Comparison of ENCODE assay signal across 14 cellular contexts in genomic region chr15:65827065-65827464, GRCh38. TPM values are rescaled to one million over a fixed set of nuclear protein-coding genes. Genes with fewer than 3 reads are reported as not detected.
DNase-seq lines count a peak whose midpoint lies in the region; ATAC-seq lines count a peak whose summit lies in the region.
"Had no signal": no experiment of that assay in that cellular context is flagged by ENCODE, and none has a peak within 500 bp of the region (broad histone marks: within the 10 kb centered on the region; RNA-seq: fewer than 3 reads in every experiment).

No MANE protein-coding gene starts in this region.

- ATAC-seq in memory B cell (ENCODE audit: low read depth) (peak; percentile 54), GM19351 (IDR thresholded peaks at IDR 0.05; ENCODE audit: unreplicated experiment) (no peak), GM21390 (IDR thresholded peaks at IDR 0.05; ENCODE audit: unreplicated experiment) (no peak), HG03439 (IDR thresholded peaks at IDR 0.05; ENCODE audit: unreplicated experiment) (no peak)

- no peaks in the 10 kb centered on the region for H3K27me3 ChIP-seq in BLaER1
- H3K27me3 ChIP-seq: right atrium auricular region had no signal

- no peaks in the 10 kb centered on the region for H3K36me3 ChIP-seq in BLaER1
- H3K36me3 ChIP-seq: right atrium auricular region had no signal

- peaks cover 37% of the 10 kb centered on the region for H3K4me1 Mint-ChIP-seq in activated T-helper 2 cell treated with anti-CD3 and anti-CD28 coated beads, Interferon-gamma antibody, Interleukin-2, Interleukin-4, amounts not matched to agents 10 μg/mL and 5 μg/mL and 100 μg/mL, durations not matched to agents 14 hours and 24 hours and 36 hours (ENCODE audit: low read depth)
- H3K4me1 Mint-ChIP-seq in memory B cell, result peaks cover 24% of the 10 kb centered on the region

- peak; percentile 20 for DNase-seq in EH (ENCODE audit: low read depth)
- DNase-seq in activated T-helper 2 cell treated with anti-CD3 and anti-CD28 coated beads, Interferon-gamma antibody, Interleukin-2, Interleukin-4, amounts not matched to agents 10 μg/mL and 5 μg/mL and 100 μg/mL, durations not matched to agents 14 hours and 24 hours and 36 hours (ENCODE audit: low spot score), result no peak
- DNase-seq in memory B cell (ENCODE audit: low spot score in 2 of 2), result no peak
- no peak for DNase-seq in EL
- DNase-seq: C1 segment of cervical spinal cord; foreskin melanocyte; stimulated activated CD4-positive, alpha-beta T cell treated with anti-CD3 and anti-CD28 coated beads, Interleukin-4, amount 100 ng/mL, for 1 hour; stimulated activated naive CD4-positive, alpha-beta T cell treated with Interleukin-2 at 50 U/mL for 16 hours had no signal

- no peak overlapping the region for H3K27ac ChIP-seq in BLaER1
- H3K27ac ChIP-seq: right atrium auricular region, SK-N-MC had no signal

- H3K9ac ChIP-seq in BLaER1, result no peak overlapping the region

- intact Hi-C loops in activated T-helper 2 cell treated with anti-CD3 and anti-CD28 coated beads, Interferon-gamma antibody, Interleukin-2, Interleukin-4, amounts not matched to agents 10 μg/mL and 5 μg/mL and 100 μg/mL, durations not matched to agents 14 hours and 24 hours and 36 hours (cut with micrococcal nuclease), result loop anchor here (1.0 kb wide), 1 partner anchor 22 kb away; no protein-coding TSS in a partner anchor

- H3K4me3 Mint-ChIP-seq in activated T-helper 2 cell treated with anti-CD3 and anti-CD28 coated beads, Interferon-gamma antibody, Interleukin-2, Interleukin-4, amounts not matched to agents 10 μg/mL and 5 μg/mL and 100 μg/mL, durations not matched to agents 14 hours and 24 hours and 36 hours (ENCODE audit: low read depth), result no peak overlapping the region
- H3K4me3 Mint-ChIP-seq in memory B cell, result peak overlapping the region; percentile 22

- no peaks in the 10 kb centered on the region for H3K36me3 Mint-ChIP-seq in activated T-helper 2 cell treated with anti-CD3 and anti-CD28 coated beads, Interferon-gamma antibody, Interleukin-2, Interleukin-4, amounts not matched to agents 10 μg/mL and 5 μg/mL and 100 μg/mL, durations not matched to agents 14 hours and 24 hours and 36 hours (ENCODE audit: low read depth)
- no peaks in the 10 kb centered on the region for H3K36me3 Mint-ChIP-seq in memory B cell

- no peaks in the 10 kb centered on the region for H3K9me3 Mint-ChIP-seq in activated T-helper 2 cell treated with anti-CD3 and anti-CD28 coated beads, Interferon-gamma antibody, Interleukin-2, Interleukin-4, amounts not matched to agents 10 μg/mL and 5 μg/mL and 100 μg/mL, durations not matched to agents 14 hours and 24 hours and 36 hours
- no peaks in the 10 kb centered on the region for H3K9me3 Mint-ChIP-seq in memory B cell

- H4K20me1 ChIP-seq in BLaER1, result no peaks in the 10 kb centered on the region

- no peaks in the 10 kb centered on the region for H3K9me3 ChIP-seq in BLaER1
- H3K9me3 ChIP-seq: right atrium auricular region had no signal

- H3K27ac Mint-ChIP-seq in activated T-helper 2 cell treated with anti-CD3 and anti-CD28 coated beads, Interferon-gamma antibody, Interleukin-2, Interleukin-4, amounts not matched to agents 10 μg/mL and 5 μg/mL and 100 μg/mL, durations not matched to agents 14 hours and 24 hours and 36 hours, result peak overlapping the region; percentile 9
- H3K27ac Mint-ChIP-seq in memory B cell, result peak overlapping the region; percentile 70

- H3K4me1 ChIP-seq in BLaER1, result peaks cover 30% of the 10 kb centered on the region

- H3K4me3 ChIP-seq in BLaER1, result no peak overlapping the region
- H3K4me3 ChIP-seq: right atrium auricular region, SK-N-MC had no signal

- peak overlapping the region; percentile 2; the same call in 1 of the 2 replicates for H3K4me2 ChIP-seq in BLaER1

- H3K27me3 Mint-ChIP-seq in activated T-helper 2 cell treated with anti-CD3 and anti-CD28 coated beads, Interferon-gamma antibody, Interleukin-2, Interleukin-4, amounts not matched to agents 10 μg/mL and 5 μg/mL and 100 μg/mL, durations not matched to agents 14 hours and 24 hours and 36 hours (ENCODE audit: low read depth), result no peaks in the 10 kb centered on the region
- H3K27me3 Mint-ChIP-seq in memory B cell, result no peaks in the 10 kb centered on the region

RNA-seq across cellular contexts. Expression of gene DENND4A, which starts 35.0 kb away (rescaled TPM):
- total RNA-seq in activated T-helper 2 cell treated with anti-CD3 and anti-CD28 coated beads, Interferon-gamma antibody, Interleukin-2, Interleukin-4, amounts not matched to agents 10 μg/mL and 5 μg/mL and 100 μg/mL, durations not matched to agents 14 hours and 24 hours and 36 hours, result 62.3 and 65.8 TPM in 2 replicates

RNA-seq across cellular contexts. Expression of gene RAB11A, which starts 42.2 kb away (rescaled TPM):
- total RNA-seq in activated T-helper 2 cell treated with anti-CD3 and anti-CD28 coated beads, Interferon-gamma antibody, Interleukin-2, Interleukin-4, amounts not matched to agents 10 μg/mL and 5 μg/mL and 100 μg/mL, durations not matched to agents 14 hours and 24 hours and 36 hours, result 153 and 155 TPM in 2 replicates
